ENCODE assay signal across 1 cellular context in the genomic region with DNA sequence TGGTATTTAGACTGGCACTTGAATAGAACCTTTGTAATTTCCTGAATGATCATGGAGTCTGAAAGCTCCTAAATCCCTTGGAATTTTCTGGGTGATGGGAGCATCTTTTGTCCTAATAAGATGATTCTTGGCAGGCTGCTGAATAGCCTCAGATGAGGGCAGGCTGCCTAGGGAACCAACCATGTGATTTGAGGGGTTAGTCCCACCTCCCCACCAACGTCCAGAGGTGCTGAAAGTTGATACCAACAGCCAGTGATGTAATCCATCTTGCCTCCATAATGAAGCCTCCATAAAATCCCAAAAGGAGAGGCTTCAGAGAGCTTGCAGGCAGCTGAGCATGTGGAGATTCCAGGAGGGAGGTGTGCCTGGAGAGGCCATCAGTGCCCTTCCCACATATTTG.
TF ChIP-seq lines count a peak whose summit lies in the region.

No MANE protein-coding gene starts in this region.

TF ChIP-seq in GM23338, 12 proteins besides CTCF, POLR2A, EP300 and RAD21 (continued from another document):
- TF ChIP-seq, protein P1, sequence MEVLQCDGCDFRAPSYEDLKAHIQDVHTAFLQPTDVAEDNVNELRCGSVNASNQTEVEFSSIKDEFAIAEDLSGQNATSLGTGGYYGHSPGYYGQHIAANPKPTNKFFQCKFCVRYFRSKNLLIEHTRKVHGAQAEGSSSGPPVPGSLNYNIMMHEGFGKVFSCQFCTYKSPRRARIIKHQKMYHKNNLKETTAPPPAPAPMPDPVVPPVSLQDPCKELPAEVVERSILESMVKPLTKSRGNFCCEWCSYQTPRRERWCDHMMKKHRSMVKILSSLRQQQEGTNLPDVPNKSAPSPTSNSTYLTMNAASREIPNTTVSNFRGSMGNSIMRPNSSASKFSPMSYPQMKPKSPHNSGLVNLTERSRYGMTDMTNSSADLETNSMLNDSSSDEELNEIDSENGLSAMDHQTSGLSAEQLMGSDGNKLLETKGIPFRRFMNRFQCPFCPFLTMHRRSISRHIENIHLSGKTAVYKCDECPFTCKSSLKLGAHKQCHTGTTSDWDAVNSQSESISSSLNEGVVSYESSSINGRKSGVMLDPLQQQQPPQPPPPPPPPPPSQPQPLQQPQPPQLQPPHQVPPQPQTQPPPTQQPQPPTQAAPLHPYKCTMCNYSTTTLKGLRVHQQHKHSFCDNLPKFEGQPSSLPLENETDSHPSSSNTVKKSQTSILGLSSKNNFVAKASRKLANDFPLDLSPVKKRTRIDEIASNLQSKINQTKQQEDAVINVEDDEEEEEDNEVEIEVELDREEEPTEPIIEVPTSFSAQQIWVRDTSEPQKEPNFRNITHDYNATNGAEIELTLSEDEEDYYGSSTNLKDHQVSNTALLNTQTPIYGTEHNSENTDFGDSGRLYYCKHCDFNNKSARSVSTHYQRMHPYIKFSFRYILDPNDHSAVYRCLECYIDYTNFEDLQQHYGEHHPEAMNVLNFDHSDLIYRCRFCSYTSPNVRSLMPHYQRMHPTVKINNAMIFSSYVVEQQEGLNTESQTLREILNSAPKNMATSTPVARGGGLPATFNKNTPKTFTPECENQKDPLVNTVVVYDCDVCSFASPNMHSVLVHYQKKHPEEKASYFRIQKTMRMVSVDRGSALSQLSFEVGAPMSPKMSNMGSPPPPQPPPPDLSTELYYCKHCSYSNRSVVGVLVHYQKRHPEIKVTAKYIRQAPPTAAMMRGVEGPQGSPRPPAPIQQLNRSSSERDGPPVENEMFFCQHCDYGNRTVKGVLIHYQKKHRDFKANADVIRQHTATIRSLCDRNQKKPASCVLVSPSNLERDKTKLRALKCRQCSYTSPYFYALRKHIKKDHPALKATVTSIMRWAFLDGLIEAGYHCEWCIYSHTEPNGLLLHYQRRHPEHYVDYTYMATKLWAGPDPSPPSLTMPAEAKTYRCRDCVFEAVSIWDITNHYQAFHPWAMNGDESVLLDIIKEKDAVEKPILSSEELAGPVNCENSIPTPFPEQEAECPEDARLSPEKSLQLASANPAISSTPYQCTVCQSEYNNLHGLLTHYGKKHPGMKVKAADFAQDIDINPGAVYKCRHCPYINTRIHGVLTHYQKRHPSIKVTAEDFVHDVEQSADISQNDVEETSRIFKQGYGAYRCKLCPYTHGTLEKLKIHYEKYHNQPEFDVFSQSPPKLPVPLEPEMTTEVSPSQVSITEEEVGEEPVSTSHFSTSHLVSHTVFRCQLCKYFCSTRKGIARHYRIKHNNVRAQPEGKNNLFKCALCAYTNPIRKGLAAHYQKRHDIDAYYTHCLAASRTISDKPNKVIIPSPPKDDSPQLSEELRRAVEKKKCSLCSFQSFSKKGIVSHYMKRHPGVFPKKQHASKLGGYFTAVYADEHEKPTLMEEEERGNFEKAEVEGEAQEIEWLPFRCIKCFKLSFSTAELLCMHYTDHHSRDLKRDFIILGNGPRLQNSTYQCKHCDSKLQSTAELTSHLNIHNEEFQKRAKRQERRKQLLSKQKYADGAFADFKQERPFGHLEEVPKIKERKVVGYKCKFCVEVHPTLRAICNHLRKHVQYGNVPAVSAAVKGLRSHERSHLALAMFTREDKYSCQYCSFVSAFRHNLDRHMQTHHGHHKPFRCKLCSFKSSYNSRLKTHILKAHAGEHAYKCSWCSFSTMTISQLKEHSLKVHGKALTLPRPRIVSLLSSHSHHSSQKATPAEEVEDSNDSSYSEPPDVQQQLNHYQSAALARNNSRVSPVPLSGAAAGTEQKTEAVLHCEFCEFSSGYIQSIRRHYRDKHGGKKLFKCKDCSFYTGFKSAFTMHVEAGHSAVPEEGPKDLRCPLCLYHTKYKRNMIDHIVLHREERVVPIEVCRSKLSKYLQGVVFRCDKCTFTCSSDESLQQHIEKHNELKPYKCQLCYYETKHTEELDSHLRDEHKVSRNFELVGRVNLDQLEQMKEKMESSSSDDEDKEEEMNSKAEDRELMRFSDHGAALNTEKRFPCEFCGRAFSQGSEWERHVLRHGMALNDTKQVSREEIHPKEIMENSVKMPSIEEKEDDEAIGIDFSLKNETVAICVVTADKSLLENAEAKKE (CRISPR knock-in tag; IDR thresholded peaks at IDR 0.05): no peak
- TF ChIP-seq EZH2 (IDR thresholded peaks at IDR 0.05; ENCODE audit: low read depth, unreplicated experiment): no peak
- TF ChIP-seq ZNF114 (CRISPR knock-in tag; IDR thresholded peaks at IDR 0.05): no peak
- TF ChIP-seq STAT1 (IDR thresholded peaks at IDR 0.05; ENCODE audit: unreplicated experiment): no peak
- TF ChIP-seq EZH2phosphoT487 (IDR thresholded peaks at IDR 0.05; ENCODE audit: unreplicated experiment): no peak
- no peak for TF ChIP-seq CREB1 (CRISPR knock-in tag; IDR thresholded peaks at IDR 0.05; ENCODE audit: low read depth)
- no peak for TF ChIP-seq JUNB (IDR thresholded peaks at IDR 0.05; ENCODE audit: unreplicated experiment)
- TF ChIP-seq, protein P2, sequence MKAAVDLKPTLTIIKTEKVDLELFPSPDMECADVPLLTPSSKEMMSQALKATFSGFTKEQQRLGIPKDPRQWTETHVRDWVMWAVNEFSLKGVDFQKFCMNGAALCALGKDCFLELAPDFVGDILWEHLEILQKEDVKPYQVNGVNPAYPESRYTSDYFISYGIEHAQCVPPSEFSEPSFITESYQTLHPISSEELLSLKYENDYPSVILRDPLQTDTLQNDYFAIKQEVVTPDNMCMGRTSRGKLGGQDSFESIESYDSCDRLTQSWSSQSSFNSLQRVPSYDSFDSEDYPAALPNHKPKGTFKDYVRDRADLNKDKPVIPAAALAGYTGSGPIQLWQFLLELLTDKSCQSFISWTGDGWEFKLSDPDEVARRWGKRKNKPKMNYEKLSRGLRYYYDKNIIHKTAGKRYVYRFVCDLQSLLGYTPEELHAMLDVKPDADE (IDR thresholded peaks at IDR 0.05): no peak
- no peak for TF ChIP-seq NANOG (IDR thresholded peaks at IDR 0.05; ENCODE audit: borderline replicate concordance)
